22 cellular contexts compared by ENCODE assay signal in the genomic region with DNA sequence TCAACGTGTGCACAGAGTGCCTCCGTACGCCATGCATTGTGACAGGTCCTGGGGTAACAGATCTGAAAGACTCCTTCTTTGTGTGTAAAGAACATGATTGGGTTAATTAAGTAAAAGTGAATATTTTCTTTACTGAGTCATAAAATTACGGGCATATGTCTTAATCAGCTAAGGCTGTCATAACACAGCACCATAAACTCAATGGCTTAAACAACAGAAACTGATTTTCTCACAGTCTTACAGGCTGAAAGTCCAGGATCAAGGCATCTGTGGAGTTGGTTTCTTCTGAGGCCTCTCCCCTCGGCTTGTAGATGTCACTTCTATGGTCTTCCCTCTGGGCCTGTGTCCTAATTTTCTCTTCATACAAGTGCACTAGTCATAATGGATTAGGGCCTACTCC.
DNase-seq lines count a peak whose midpoint lies in the region; ATAC-seq and TF ChIP-seq lines count a peak whose summit lies in the region.
"Had no signal": no experiment of that assay in that cellular context is flagged by ENCODE, and none has a peak within 500 bp of the region (broad histone marks: within the 10 kb centered on the region; RNA-seq: fewer than 3 reads in every experiment).

No MANE protein-coding gene starts in this region.

- H3K36me3 ChIP-seq in heart right ventricle = no peaks in the 10 kb centered on the region
- peaks cover 3 to 23% of the 10 kb centered on the region in 2 experiments for H3K36me3 ChIP-seq in mesenchymal stem cell (ENCODE audit: control insufficient read depth in 1 of 2, insufficient read depth in 2 of 2, low read depth in 1 of 2, low read length in 2 of 2)

- H3K79me1 ChIP-seq in mesenchymal stem cell (replicated peaks; ENCODE audit: low read length, poor library complexity, severe bottlenecking) = peaks cover 2% of the 10 kb centered on the region

- H3K23ac ChIP-seq in mesenchymal stem cell (ENCODE audit: low read length in 2 of 2) = no peak overlapping the region

- no peak overlapping the region for H2BK5ac ChIP-seq in mesenchymal stem cell (ENCODE audit: low read depth, low read length, poor library complexity, severe bottlenecking)

- H3K4me2 ChIP-seq in mesenchymal stem cell (ENCODE audit: low read length, poor library complexity, severe bottlenecking) = no peak overlapping the region
- H3K4me2 ChIP-seq: KMS-11 had no signal

- no peak overlapping the region for H2BK12ac ChIP-seq in mesenchymal stem cell (ENCODE audit: low read length in 2 of 2)

- H3K4me3 ChIP-seq in heart right ventricle = no peak overlapping the region
- H3K4me3 ChIP-seq in epithelial cell of esophagus (ENCODE audit: low read length) = no peak overlapping the region
- H3K4me3 ChIP-seq in mesenchymal stem cell (ENCODE audit: insufficient read depth in 1 of 2, low read depth in 1 of 2, low read length in 2 of 2) = peak overlapping the region in 1 of 2 experiments; percentile 6

- H3K4me3 Mint-ChIP-seq in HFFc6 = no peak overlapping the region
- H3K4me3 Mint-ChIP-seq: CD8-positive, alpha-beta memory T cell; H9 had no signal

- no peak overlapping the region for H4K91ac ChIP-seq in mesenchymal stem cell (ENCODE audit: low read length)

- intact Hi-C loops in heart right ventricle (cut with DNase I) (no loop called here), Right ventricle myocardium inferior (cut with DNase I) (loop anchor here (5.0 kb wide), 1 partner anchor 36 kb away; no protein-coding TSS in a partner anchor)

- H3K4me1 Mint-ChIP-seq in HFFc6 (ENCODE audit: low read depth) = peaks cover 64% of the 10 kb centered on the region
- H3K4me1 Mint-ChIP-seq: CD8-positive, alpha-beta memory T cell had no signal

- no peak overlapping the region for H2BK15ac ChIP-seq in mesenchymal stem cell (ENCODE audit: low read depth, poor library complexity, severe bottlenecking)

- H3K18ac ChIP-seq in mesenchymal stem cell (ENCODE audit: low read depth in 1 of 2, low read length in 2 of 2) = no peak overlapping the region

- no peak overlapping the region for H3K14ac ChIP-seq in mesenchymal stem cell (ENCODE audit: low read length in 2 of 2)

- no peak overlapping the region for H2AK5ac ChIP-seq in mesenchymal stem cell (ENCODE audit: low read length, severe bottlenecking)

- H2BK120ac ChIP-seq in mesenchymal stem cell (ENCODE audit: low read depth, low read length) = no peak overlapping the region

- H3K27me3 ChIP-seq in heart right ventricle = no peaks in the 10 kb centered on the region
- no peaks in the 10 kb centered on the region for H3K27me3 ChIP-seq in mesenchymal stem cell (ENCODE audit: control insufficient read depth in 1 of 2, insufficient read depth in 1 of 2, low read length in 2 of 2)

- H3K9me3 Mint-ChIP-seq in HFFc6 = peaks cover 5% of the 10 kb centered on the region
- H3K9me3 Mint-ChIP-seq: CD8-positive, alpha-beta memory T cell; H9 had no signal

- no peak overlapping the region for H4K8ac ChIP-seq in mesenchymal stem cell (ENCODE audit: low read length)

- H3K27ac ChIP-seq in heart right ventricle (peak overlapping the region in 8 of 10 donors; percentile 9 to 75 (median 37)), mesenchymal stem cell (ENCODE audit: low read length, poor library complexity, severe bottlenecking) (no peak overlapping the region)
- H3K27ac ChIP-seq: C4-2B, KMS-11 had no signal

- TF ChIP-seq CTCF in heart right ventricle (IDR thresholded peaks at IDR 0.05) (no peak), HFFc6 (IDR thresholded peaks at IDR 0.05) (no peak), epithelial cell of esophagus (IDR thresholded peaks at IDR 0.05; ENCODE audit: insufficient read depth, low read depth, low read length, missing control alignments) (no peak)

- H3K4me1 ChIP-seq in heart right ventricle (peaks cover 0 to 44% (median 21%) of the 10 kb centered on the region in 9 donors), mesenchymal stem cell (ENCODE audit: control insufficient read depth, insufficient read depth, low read depth, low read length) (no peaks in the 10 kb centered on the region)

- WGBS in heart right ventricle, 2 donors = 64 to 78% methylated on average over 5 of the region's 5 CpGs
- 90% methylated on average over 5 of the region's 5 CpGs for WGBS in mesenchymal stem cell

- H3K27ac Mint-ChIP-seq in HFFc6 = peak overlapping the region; percentile 61
- H3K27ac Mint-ChIP-seq: CD8-positive, alpha-beta memory T cell had no signal

- H3K9me3 ChIP-seq in heart right ventricle (peaks cover 0 to 5% (median 0%) of the 10 kb centered on the region in 11 donors), mesenchymal stem cell (ENCODE audit: control insufficient read depth, low read length) (no peaks in the 10 kb centered on the region)

- DNase-seq in heart right ventricle (no peak), Right ventricle myocardium inferior (ENCODE audit: missing footprints) (no peak), HFFc6 (no peak), epithelial cell of esophagus (ENCODE audit: low read depth) (peak; percentile 19), mesenchymal stem cell (no peak), GOT3 (lab: John Stamatoyannopoulos, UW) (no peak), H4 (ENCODE audit: low spot score) (no peak), hippocampal formation (lab: John Stamatoyannopoulos, UW) (no peak)
- DNase-seq: Calu3; CD8-positive, alpha-beta memory T cell; DMS153; GDM1; H9; NCI-H1694; NCI-H2081; NCI-H2171; NCI-H345; NCI-H524; NCI-H774 had no signal

- no peak overlapping the region for H3K4ac ChIP-seq in mesenchymal stem cell (ENCODE audit: low read depth in 1 of 2, low read length in 2 of 2)

- peak overlapping the region; percentile 24 for H3K9ac ChIP-seq in mesenchymal stem cell (ENCODE audit: low read length)
- H3K9ac ChIP-seq: KMS-11 had no signal

- H3K27me3 Mint-ChIP-seq in HFFc6 (ENCODE audit: insufficient read depth) = peaks cover 1% of the 10 kb centered on the region; the same call in 1 of the 2 replicates

- ATAC-seq in heart right ventricle (no peak), Right ventricle myocardium inferior (no peak)
- ATAC-seq: Panc1 had no signal

- peaks cover 22% of the 10 kb centered on the region for H3K36me3 Mint-ChIP-seq in HFFc6 (ENCODE audit: low read depth)
- H3K36me3 Mint-ChIP-seq: CD8-positive, alpha-beta memory T cell had no signal

- no peak overlapping the region for H2AFZ ChIP-seq in mesenchymal stem cell (ENCODE audit: low read depth, low read length)
